1 cellular context compared by ENCODE assay signal in the genomic region with DNA sequence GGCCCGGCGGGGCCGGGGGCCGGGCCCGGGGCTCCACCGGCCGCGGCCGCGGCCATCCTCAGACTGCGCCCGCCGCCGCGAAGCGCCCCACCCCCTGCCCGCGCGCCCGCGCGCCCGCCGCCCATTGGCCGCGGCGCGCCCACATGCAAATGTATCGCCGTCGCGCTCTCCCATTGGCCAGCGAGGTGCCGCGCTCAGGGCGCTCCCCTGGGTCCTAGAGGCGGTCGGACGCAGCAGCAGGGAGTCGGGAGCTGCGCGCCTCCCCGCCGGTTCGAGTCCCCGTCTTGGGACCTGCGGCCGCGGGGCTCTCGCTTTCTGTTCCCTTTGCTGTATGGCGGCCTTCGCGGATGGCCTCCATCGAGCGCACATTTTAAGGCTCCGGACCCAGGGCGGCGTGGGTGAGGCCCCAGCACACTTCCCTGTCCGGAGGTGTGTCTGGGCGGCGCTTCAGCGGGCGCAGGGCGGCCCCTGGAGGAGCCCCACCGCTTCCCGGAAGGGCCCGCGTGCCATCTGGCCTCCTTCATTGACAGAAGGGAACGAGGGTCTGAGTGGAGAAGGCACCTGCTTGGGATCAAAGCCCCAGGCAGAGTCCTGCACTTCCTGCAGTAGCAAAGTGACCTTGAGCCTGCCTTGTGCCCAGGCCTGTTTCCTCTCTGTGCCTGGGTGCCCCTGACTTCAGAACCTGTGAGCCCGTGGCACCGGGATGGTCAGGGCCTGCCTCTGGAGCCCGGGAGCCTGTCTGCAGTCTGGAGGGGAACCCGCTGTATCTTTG.
A peak's percentile ranks its signal among the peaks of the same experiment; 100 is the strongest.
TF ChIP-seq lines count a peak whose summit lies in the region.

A gene with protein sequence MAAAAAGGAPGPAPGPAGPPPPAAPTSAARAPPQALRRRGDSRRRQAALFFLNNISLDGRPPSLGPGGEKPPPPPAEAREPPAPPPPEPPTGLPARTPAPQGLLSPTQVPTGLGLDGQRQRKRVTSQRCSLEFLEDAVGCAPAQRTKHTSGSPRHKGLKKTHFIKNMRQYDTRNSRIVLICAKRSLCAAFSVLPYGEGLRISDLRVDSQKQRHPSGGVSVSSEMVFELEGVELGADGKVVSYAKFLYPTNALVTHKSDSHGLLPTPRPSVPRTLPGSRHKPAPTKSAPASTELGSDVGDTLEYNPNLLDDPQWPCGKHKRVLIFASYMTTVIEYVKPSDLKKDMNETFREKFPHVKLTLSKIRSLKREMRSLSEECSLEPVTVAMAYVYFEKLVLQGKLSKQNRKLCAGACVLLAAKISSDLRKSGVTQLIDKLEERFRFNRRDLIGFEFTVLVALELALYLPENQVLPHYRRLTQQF (minus strand): TSS at position 65 of the 772 bp plus-strand sequence. CDS start 9 bp downstream, at position 56.

TF ChIP-seq in K562, 482 proteins besides CTCF, POLR2A, EP300 and RAD21 (continued from another document and continues in another):
- no peak for TF ChIP-seq ZNF668 (CRISPR knock-in tag; IDR thresholded peaks at IDR 0.05)
- TF ChIP-seq, protein P1, sequence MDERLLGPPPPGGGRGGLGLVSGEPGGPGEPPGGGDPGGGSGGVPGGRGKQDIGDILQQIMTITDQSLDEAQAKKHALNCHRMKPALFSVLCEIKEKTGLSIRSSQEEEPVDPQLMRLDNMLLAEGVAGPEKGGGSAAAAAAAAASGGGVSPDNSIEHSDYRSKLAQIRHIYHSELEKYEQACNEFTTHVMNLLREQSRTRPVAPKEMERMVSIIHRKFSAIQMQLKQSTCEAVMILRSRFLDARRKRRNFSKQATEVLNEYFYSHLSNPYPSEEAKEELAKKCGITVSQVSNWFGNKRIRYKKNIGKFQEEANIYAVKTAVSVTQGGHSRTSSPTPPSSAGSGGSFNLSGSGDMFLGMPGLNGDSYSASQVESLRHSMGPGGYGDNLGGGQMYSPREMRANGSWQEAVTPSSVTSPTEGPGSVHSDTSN (CRISPR knock-in tag; IDR thresholded peaks at IDR 0.05; ENCODE audit: low read depth): no peak
- TF ChIP-seq, protein P1 (tag; conservative IDR thresholded peaks at IDR 0.05; ENCODE audit: low read depth): no peak
- no peak for TF ChIP-seq ZNF77 (CRISPR knock-in tag; IDR thresholded peaks at IDR 0.05)
- TF ChIP-seq, protein P2, sequence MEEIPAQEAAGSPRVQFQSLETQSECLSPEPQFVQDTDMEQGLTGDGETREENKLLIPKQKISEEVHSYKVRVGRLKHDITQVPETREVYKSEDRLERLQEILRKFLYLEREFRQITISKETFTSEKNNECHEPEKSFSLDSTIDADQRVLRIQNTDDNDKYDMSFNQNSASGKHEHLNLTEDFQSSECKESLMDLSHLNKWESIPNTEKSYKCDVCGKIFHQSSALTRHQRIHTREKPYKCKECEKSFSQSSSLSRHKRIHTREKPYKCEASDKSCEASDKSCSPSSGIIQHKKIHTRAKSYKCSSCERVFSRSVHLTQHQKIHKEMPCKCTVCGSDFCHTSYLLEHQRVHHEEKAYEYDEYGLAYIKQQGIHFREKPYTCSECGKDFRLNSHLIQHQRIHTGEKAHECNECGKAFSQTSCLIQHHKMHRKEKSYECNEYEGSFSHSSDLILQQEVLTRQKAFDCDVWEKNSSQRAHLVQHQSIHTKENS (CRISPR knock-in tag; IDR thresholded peaks at IDR 0.05): no peak
- TF ChIP-seq MAZ (CRISPR knock-in tag; conservative IDR thresholded peaks at IDR 0.05 in 1 of 2, IDR thresholded peaks at IDR 0.05 in 1 of 2): peak; percentile 88 to 90
- peak; percentile 65 for TF ChIP-seq RNF2 (IDR thresholded peaks at IDR 0.05)
- TF ChIP-seq ZNF347 (CRISPR knock-in tag; IDR thresholded peaks at IDR 0.05; ENCODE audit: low read depth): no peak
- TF ChIP-seq RHOXF2B (CRISPR knock-in tag; conservative IDR thresholded peaks at IDR 0.05): no peak
- TF ChIP-seq TCF7L2 (IDR thresholded peaks at IDR 0.05; ENCODE audit: low read depth, low read length): no peak
- peak; percentile 57 for TF ChIP-seq ETV1 (tag; conservative IDR thresholded peaks at IDR 0.05; ENCODE audit: low read depth)
- peak; percentile 88 for TF ChIP-seq ZNF764 (CRISPR knock-in tag; IDR thresholded peaks at IDR 0.05; ENCODE audit: low read depth)
- TF ChIP-seq GATA2 (CRISPR knock-in tag; IDR thresholded peaks at IDR 0.05): no peak
- no peak for TF ChIP-seq SAFB2 (IDR thresholded peaks at IDR 0.05; ENCODE audit: borderline replicate concordance, low read depth, low read length, severe bottlenecking)
- peak; percentile 95 for TF ChIP-seq NEUROD1 (IDR thresholded peaks at IDR 0.05; ENCODE audit: borderline replicate concordance, low read depth, low read length, partially characterized antibody)
- TF ChIP-seq, protein P3, sequence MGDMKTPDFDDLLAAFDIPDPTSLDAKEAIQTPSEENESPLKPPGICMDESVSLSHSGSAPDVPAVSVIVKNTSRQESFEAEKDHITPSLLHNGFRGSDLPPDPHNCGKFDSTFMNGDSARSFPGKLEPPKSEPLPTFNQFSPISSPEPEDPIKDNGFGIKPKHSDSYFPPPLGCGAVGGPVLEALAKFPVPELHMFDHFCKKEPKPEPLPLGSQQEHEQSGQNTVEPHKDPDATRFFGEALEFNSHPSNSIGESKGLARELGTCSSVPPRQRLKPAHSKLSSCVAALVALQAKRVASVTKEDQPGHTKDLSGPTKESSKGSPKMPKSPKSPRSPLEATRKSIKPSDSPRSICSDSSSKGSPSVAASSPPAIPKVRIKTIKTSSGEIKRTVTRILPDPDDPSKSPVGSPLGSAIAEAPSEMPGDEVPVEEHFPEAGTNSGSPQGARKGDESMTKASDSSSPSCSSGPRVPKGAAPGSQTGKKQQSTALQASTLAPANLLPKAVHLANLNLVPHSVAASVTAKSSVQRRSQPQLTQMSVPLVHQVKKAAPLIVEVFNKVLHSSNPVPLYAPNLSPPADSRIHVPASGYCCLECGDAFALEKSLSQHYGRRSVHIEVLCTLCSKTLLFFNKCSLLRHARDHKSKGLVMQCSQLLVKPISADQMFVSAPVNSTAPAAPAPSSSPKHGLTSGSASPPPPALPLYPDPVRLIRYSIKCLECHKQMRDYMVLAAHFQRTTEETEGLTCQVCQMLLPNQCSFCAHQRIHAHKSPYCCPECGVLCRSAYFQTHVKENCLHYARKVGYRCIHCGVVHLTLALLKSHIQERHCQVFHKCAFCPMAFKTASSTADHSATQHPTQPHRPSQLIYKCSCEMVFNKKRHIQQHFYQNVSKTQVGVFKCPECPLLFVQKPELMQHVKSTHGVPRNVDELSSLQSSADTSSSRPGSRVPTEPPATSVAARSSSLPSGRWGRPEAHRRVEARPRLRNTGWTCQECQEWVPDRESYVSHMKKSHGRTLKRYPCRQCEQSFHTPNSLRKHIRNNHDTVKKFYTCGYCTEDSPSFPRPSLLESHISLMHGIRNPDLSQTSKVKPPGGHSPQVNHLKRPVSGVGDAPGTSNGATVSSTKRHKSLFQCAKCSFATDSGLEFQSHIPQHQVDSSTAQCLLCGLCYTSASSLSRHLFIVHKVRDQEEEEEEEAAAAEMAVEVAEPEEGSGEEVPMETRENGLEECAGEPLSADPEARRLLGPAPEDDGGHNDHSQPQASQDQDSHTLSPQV (IDR thresholded peaks at IDR 0.05): no peak
- peak; percentile 85 for TF ChIP-seq SP1 (CRISPR knock-in tag; IDR thresholded peaks at IDR 0.05)
- peak; percentile 92 for TF ChIP-seq CXXC5 (CRISPR knock-in tag; IDR thresholded peaks at IDR 0.05)
- TF ChIP-seq, protein P4, sequence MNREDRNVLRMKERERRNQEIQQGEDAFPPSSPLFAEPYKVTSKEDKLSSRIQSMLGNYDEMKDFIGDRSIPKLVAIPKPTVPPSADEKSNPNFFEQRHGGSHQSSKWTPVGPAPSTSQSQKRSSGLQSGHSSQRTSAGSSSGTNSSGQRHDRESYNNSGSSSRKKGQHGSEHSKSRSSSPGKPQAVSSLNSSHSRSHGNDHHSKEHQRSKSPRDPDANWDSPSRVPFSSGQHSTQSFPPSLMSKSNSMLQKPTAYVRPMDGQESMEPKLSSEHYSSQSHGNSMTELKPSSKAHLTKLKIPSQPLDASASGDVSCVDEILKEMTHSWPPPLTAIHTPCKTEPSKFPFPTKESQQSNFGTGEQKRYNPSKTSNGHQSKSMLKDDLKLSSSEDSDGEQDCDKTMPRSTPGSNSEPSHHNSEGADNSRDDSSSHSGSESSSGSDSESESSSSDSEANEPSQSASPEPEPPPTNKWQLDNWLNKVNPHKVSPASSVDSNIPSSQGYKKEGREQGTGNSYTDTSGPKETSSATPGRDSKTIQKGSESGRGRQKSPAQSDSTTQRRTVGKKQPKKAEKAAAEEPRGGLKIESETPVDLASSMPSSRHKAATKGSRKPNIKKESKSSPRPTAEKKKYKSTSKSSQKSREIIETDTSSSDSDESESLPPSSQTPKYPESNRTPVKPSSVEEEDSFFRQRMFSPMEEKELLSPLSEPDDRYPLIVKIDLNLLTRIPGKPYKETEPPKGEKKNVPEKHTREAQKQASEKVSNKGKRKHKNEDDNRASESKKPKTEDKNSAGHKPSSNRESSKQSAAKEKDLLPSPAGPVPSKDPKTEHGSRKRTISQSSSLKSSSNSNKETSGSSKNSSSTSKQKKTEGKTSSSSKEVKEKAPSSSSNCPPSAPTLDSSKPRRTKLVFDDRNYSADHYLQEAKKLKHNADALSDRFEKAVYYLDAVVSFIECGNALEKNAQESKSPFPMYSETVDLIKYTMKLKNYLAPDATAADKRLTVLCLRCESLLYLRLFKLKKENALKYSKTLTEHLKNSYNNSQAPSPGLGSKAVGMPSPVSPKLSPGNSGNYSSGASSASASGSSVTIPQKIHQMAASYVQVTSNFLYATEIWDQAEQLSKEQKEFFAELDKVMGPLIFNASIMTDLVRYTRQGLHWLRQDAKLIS (CRISPR knock-in tag; IDR thresholded peaks at IDR 0.05): no peak
- no peak for TF ChIP-seq SIRT6 (IDR thresholded peaks at IDR 0.05; ENCODE audit: low read depth, low read length)
- peak; percentile 97 for TF ChIP-seq TOE1 (IDR thresholded peaks at IDR 0.05; ENCODE audit: borderline replicate concordance)
- no peak for TF ChIP-seq TOE1 (CRISPR knock-in tag; IDR thresholded peaks at IDR 0.05; ENCODE audit: borderline replicate concordance, low read depth)
- TF ChIP-seq NCOA2 (IDR thresholded peaks at IDR 0.05; ENCODE audit: partially characterized antibody in 2 of 2): no peak
- TF ChIP-seq ETV5 (CRISPR knock-in tag; IDR thresholded peaks at IDR 0.05; ENCODE audit: low read depth): peak; percentile 85
- TF ChIP-seq ZNF263 (CRISPR knock-in tag; IDR thresholded peaks at IDR 0.05; ENCODE audit: borderline replicate concordance): no peak; the same call in 1 of the 2 replicates
- no peak for TF ChIP-seq ZNF445 (CRISPR knock-in tag; IDR thresholded peaks at IDR 0.05; ENCODE audit: low read depth)
- TF ChIP-seq, protein P5, sequence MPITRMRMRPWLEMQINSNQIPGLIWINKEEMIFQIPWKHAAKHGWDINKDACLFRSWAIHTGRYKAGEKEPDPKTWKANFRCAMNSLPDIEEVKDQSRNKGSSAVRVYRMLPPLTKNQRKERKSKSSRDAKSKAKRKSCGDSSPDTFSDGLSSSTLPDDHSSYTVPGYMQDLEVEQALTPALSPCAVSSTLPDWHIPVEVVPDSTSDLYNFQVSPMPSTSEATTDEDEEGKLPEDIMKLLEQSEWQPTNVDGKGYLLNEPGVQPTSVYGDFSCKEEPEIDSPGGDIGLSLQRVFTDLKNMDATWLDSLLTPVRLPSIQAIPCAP (CRISPR knock-in tag; IDR thresholded peaks at IDR 0.05; ENCODE audit: borderline replicate concordance): no peak
- no peak for TF ChIP-seq HMG20B (CRISPR knock-in tag; IDR thresholded peaks at IDR 0.05)
- no peak; a peak in 1 of 4 replicates for TF ChIP-seq FOXK2 (conservative IDR thresholded peaks at IDR 0.05 in 1 of 2, IDR thresholded peaks at IDR 0.05 in 1 of 2; ENCODE audit: low read depth in 2 of 2)
- no peak for TF ChIP-seq NR2C1 (IDR thresholded peaks at IDR 0.05)
- TF ChIP-seq NR2C1 (tag; IDR thresholded peaks at IDR 0.05): no peak; the same call in 1 of the 2 replicates
- TF ChIP-seq SPI1 (IDR thresholded peaks at IDR 0.05; ENCODE audit: borderline replicate concordance, low read depth, low read length): 0 out of 2 replicates have a peak, but pooled peaks have one; percentile 16
- no peak for TF ChIP-seq RBM14 (IDR thresholded peaks at IDR 0.05; ENCODE audit: borderline replicate concordance, insufficient read depth, low read depth, low read length)
- no peak for TF ChIP-seq TCFL5 (CRISPR knock-in tag; conservative IDR thresholded peaks at IDR 0.05)
- TF ChIP-seq ZNF507 (tag; conservative IDR thresholded peaks at IDR 0.05): no peak
- TF ChIP-seq, protein P6, sequence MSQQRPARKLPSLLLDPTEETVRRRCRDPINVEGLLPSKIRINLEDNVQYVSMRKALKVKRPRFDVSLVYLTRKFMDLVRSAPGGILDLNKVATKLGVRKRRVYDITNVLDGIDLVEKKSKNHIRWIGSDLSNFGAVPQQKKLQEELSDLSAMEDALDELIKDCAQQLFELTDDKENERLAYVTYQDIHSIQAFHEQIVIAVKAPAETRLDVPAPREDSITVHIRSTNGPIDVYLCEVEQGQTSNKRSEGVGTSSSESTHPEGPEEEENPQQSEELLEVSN (IDR thresholded peaks at IDR 0.05; ENCODE audit: borderline replicate concordance in 1 of 2, extremely low read depth in 1 of 2, insufficient read depth in 1 of 2, insufficient read length in 1 of 2, low read depth in 1 of 2, low read length in 1 of 2, poor library complexity in 1 of 2, severe bottlenecking in 1 of 2): peak; percentile 65 to 88
- TF ChIP-seq ZNF23 (CRISPR knock-in tag; IDR thresholded peaks at IDR 0.05): no peak
- 0 out of 2 replicates have a peak, but pooled peaks have one; percentile 42 for TF ChIP-seq ZNF830 (CRISPR knock-in tag; IDR thresholded peaks at IDR 0.05)
- TF ChIP-seq, protein P7, sequence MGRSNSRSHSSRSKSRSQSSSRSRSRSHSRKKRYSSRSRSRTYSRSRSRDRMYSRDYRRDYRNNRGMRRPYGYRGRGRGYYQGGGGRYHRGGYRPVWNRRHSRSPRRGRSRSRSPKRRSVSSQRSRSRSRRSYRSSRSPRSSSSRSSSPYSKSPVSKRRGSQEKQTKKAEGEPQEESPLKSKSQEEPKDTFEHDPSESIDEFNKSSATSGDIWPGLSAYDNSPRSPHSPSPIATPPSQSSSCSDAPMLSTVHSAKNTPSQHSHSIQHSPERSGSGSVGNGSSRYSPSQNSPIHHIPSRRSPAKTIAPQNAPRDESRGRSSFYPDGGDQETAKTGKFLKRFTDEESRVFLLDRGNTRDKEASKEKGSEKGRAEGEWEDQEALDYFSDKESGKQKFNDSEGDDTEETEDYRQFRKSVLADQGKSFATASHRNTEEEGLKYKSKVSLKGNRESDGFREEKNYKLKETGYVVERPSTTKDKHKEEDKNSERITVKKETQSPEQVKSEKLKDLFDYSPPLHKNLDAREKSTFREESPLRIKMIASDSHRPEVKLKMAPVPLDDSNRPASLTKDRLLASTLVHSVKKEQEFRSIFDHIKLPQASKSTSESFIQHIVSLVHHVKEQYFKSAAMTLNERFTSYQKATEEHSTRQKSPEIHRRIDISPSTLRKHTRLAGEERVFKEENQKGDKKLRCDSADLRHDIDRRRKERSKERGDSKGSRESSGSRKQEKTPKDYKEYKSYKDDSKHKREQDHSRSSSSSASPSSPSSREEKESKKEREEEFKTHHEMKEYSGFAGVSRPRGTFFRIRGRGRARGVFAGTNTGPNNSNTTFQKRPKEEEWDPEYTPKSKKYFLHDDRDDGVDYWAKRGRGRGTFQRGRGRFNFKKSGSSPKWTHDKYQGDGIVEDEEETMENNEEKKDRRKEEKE (IDR thresholded peaks at IDR 0.05; ENCODE audit: borderline replicate concordance in 1 of 2, control insufficient read depth in 1 of 2, low read depth in 2 of 2, low read length in 1 of 2): no peak
- TF ChIP-seq RBM39 (optimal IDR thresholded peaks at IDR 0.05; ENCODE audit: low read depth, low read length): no peak
- TF ChIP-seq ZNF282 (CRISPR knock-in tag; IDR thresholded peaks at IDR 0.05): no peak
